ENCODE assay signal across 9 cellular contexts in genomic region chr4:168859888-168860694, GRCh38.
A peak's percentile ranks its signal among the peaks of the same experiment; 100 is the strongest.
DNase-seq lines count a peak whose midpoint lies in the region; ATAC-seq, FAIRE-seq and TF ChIP-seq lines count a peak whose summit lies in the region.
"Had no signal": no experiment of that assay in that cellular context is flagged by ENCODE, and none has a peak within 500 bp of the region (broad histone marks: within the 10 kb centered on the region; RNA-seq: fewer than 3 reads in every experiment).

No MANE protein-coding gene starts in this region.

- POLR2A ChIA-PET in OCI-LY7 (lab: Charles Lee): interaction anchor here (1.3 kb wide), 1 partner anchor 26 kb away, joined by 4 read pairs; no protein-coding TSS in a partner anchor

- H3K9me2 ChIP-seq in OCI-LY7 (ENCODE audit: insufficient read depth, low read length): no peaks in the 10 kb centered on the region

- no peaks in the 10 kb centered on the region for H4K20me1 ChIP-seq in OCI-LY7 (ENCODE audit: insufficient read depth, low read length)

- no peaks in the 10 kb centered on the region for H3K4me1 ChIP-seq in OCI-LY7 (ENCODE audit: insufficient read depth, low read length, poor library complexity, severe bottlenecking)

- intact Hi-C loops in OCI-LY7 (cut with micrococcal nuclease; ENCODE audit: unreplicated experiment): no loop called here

- in situ Hi-C loops in ACHN (cut with HindIII; ENCODE audit: low pct_ligation_motif_present, low pct_unique_long_range_greater_than_20kb, low sequenced_read_pairs): no loop called here

- FAIRE-seq in D721Med (lab: Jason Lieb, UNC): no peak

- no peaks in the 10 kb centered on the region for H3K9me3 ChIP-seq in OCI-LY7 (ENCODE audit: low read length)

- BruUV-seq in OCI-LY7 (replicated peaks; lab: Mats Ljungman, UMichigan): no TSS peak

- no peak overlapping the region for H2AFZ ChIP-seq in OCI-LY7 (ENCODE audit: low read length)

- DNase-seq in ACHN (peak; percentile 58), glomerular visceral epithelial cell (ENCODE audit: extremely low spot score) (peak; percentile 84), NCI-H1092 treated with DMSO at 0.1 percent for 48 hours (lab: John Stamatoyannopoulos, UW) (no peak), pons (ENCODE audit: low spot score) (no peak), D721Med (ENCODE audit: insufficient read length, low spot score) (no peak), OCI-LY7 (ENCODE audit: low spot score) (no peak)

- no peak for TF ChIP-seq CTCF in D721Med (IDR thresholded peaks at IDR 0.05; ENCODE audit: insufficient read depth, missing control alignments)
- TF ChIP-seq CTCF in OCI-LY7 (conservative IDR thresholded peaks at IDR 0.05; ENCODE audit: low read length): no peak

- H3K27ac ChIP-seq in OCI-LY7 (ENCODE audit: low read depth, low read length, poor library complexity, severe bottlenecking): no peak overlapping the region
- H3K27ac ChIP-seq: C4-2B had no signal

- ATAC-seq in GM19468 (IDR thresholded peaks at IDR 0.05; ENCODE audit: extremely low read depth, unreplicated experiment) (peak; percentile 92), HG03378 (IDR thresholded peaks at IDR 0.05; ENCODE audit: unreplicated experiment) (peak; percentile 98)

- no peak overlapping the region for H3K4me3 ChIP-seq in OCI-LY7 (ENCODE audit: low read depth, low read length, poor library complexity, severe bottlenecking)

- H3K79me2 ChIP-seq in OCI-LY7 (ENCODE audit: insufficient read depth, low read depth, low read length): no peaks in the 10 kb centered on the region

- H3K4me2 ChIP-seq in OCI-LY7 (ENCODE audit: low read length): no peak overlapping the region

- H3K36me3 ChIP-seq in OCI-LY7 (ENCODE audit: insufficient read depth, low read length): no peaks in the 10 kb centered on the region

- CTCF ChIA-PET in OCI-LY7 (lab: Charles Lee; ENCODE audit: unreplicated experiment): no interaction called here

Comparison
In these comparisons a context has a peak if more than half of its experiments do, and no peak if none do; other contexts are left out.
1. DNase-seq: peak in ACHN (single experiment) and glomerular visceral epithelial cell (single experiment); none in NCI-H1092 treated with DMSO at 0.1 percent for 48 hours (single experiment), pons (single experiment), D721Med (single experiment) and OCI-LY7 (single experiment).